ENCODE assay signal across 28 cellular contexts in the genomic region with DNA sequence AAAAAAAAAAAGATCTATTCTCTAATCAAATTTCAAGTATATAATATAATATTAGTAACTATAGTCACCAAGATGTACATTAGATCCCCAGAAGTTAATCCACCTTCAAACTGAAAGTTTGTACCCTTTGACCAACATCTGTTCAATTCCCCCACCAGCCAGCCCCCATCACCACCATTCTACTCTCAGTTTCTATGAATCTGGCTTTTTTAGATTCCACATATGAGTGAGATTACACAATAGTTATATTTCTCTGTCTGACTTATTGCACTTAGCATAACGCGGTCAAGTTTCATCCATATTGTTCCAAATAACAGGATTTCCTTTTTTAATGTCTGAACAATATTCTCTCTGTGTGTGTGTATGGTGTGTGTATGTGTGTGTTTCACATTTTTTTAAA.
"Had no signal": no experiment of that assay in that cellular context is flagged by ENCODE, and none has a peak within 500 bp of the region (broad histone marks: within the 10 kb centered on the region; RNA-seq: fewer than 3 reads in every experiment).

No MANE protein-coding gene starts in this region.

- H3K4me1 Mint-ChIP-seq: nephron had no signal

- H3K27ac Mint-ChIP-seq: activated naive CD4-positive, alpha-beta T cell treated with anti-CD3 and anti-CD28 coated beads for 36 hours; activated naive CD8-positive, alpha-beta T cell treated with anti-CD3 and anti-CD28 coated beads for 36 hours; activated T-helper 1 cell treated with anti-CD3 and anti-CD28 coated beads, Interleukin-12 subunit alpha, Interleukin-12 subunit beta, Interleukin-2, Interleukin-4 antibody, amounts not matched to agents 30 ng/mL and 10 ng/mL and 1 ng/mL, durations not matched to agents 14 hours and 24 hours and 36 hours; nephron; stimulated activated memory B cell treated with anti-CD40 and anti-IgM and Interleukin-4, amounts not matched to agents 10 μg/mL and 1 μg/mL and 100 μg/mL, for 72 hours; stimulated activated naive CD8-positive, alpha-beta T cell treated with anti-CD3 and anti-CD28 coated beads, Interleukin-15, amount 100 ng/mL, for 72 hours; type B pancreatic cell had no signal

- H3K4me3 ChIP-seq: breast epithelium, gastroesophageal sphincter, hepatocyte, right lobe of liver, uterus had no signal

- H3K27me3 ChIP-seq: gastroesophageal sphincter, right lobe of liver, uterus had no signal

- FAIRE-seq: endothelial cell of umbilical vein had no signal

- ATAC-seq: activated CD4-positive, CD25-positive, alpha-beta regulatory T cell treated with anti-CD3 and anti-CD28 coated beads, Interleukin-2, amount 50 U/mL, for 24 hours; gastroesophageal sphincter; left colon; right lobe of liver; stimulated activated memory B cell treated with anti-CD40 and anti-IgM and Interleukin-4, amounts not matched to agents 10 μg/mL and 1 μg/mL and 100 μg/mL, for 72 hours; stimulated activated naive CD8-positive, alpha-beta T cell treated with anti-CD3 and anti-CD28 coated beads, Interleukin-15, amount 100 ng/mL, for 72 hours had no signal

- H3K9me3 ChIP-seq: breast epithelium, gastroesophageal sphincter, right lobe of liver, uterus had no signal

- H3K4me2 ChIP-seq: hepatocyte had no signal

- H3K4me1 ChIP-seq: breast epithelium, gastroesophageal sphincter, uterus had no signal

- DNase-seq: activated CD4-positive, alpha-beta T cell treated with anti-CD3 and anti-CD28 coated beads for 48 hours; activated CD4-positive, alpha-beta T cell treated with anti-CD3 and anti-CD28 coated beads, Interleukin-2, amount 50 U/mL, for 48 hours; activated CD8-positive, alpha-beta memory T cell treated with anti-CD3 and anti-CD28 coated beads for 24 hours; activated CD8-positive, alpha-beta memory T cell treated with anti-CD3 and anti-CD28 coated beads, Interleukin-2, amount 50 U/mL, for 4 hours; activated effector memory CD4-positive, alpha-beta T cell treated with anti-CD3 and anti-CD28 coated beads, Interleukin-2, amount 50 U/mL, for 16 hours; activated naive CD4-positive, alpha-beta T cell treated with anti-CD3 and anti-CD28 coated beads for 36 hours; activated naive CD8-positive, alpha-beta T cell treated with anti-CD3 and anti-CD28 coated beads for 36 hours; activated T-cell treated with anti-CD3 and anti-CD28 coated beads, Interleukin-2, amount 50 U/mL, for 1 hour; central memory CD4-positive, alpha-beta T cell; islet precursor cell; left colon; mammary epithelial cell; right lobe of liver; stimulated activated CD4-positive, alpha-beta T cell treated with anti-CD3 and anti-CD28 coated beads, Interleukin-4, amount 100 ng/mL, for 24 hours; stimulated activated CD8-positive, alpha-beta memory T cell treated with anti-CD3 and anti-CD28 coated beads, Interleukin-4, amount 100 ng/mL, for 48 hours; stimulated activated naive CD8-positive, alpha-beta T cell treated with anti-CD3 and anti-CD28 coated beads, Interleukin-15, amount 100 ng/mL, for 72 hours; substantia nigra; uterus; WERI-Rb-1 had no signal

- H3K27ac ChIP-seq: breast epithelium, gastroesophageal sphincter, hepatocyte, right lobe of liver, uterus, WERI-Rb-1 had no signal

- H3K36me3 ChIP-seq: breast epithelium, gastroesophageal sphincter, right lobe of liver, uterus, WERI-Rb-1 had no signal

- H2AFZ ChIP-seq: hepatocyte had no signal

- H3K4me3 Mint-ChIP-seq: activated naive CD4-positive, alpha-beta T cell treated with anti-CD3 and anti-CD28 coated beads for 36 hours; activated naive CD8-positive, alpha-beta T cell treated with anti-CD3 and anti-CD28 coated beads for 36 hours; activated T-helper 1 cell treated with anti-CD3 and anti-CD28 coated beads, Interleukin-12 subunit alpha, Interleukin-12 subunit beta, Interleukin-2, Interleukin-4 antibody, amounts not matched to agents 30 ng/mL and 10 ng/mL and 1 ng/mL, durations not matched to agents 14 hours and 24 hours and 36 hours; nephron; stimulated activated memory B cell treated with anti-CD40 and anti-IgM and Interleukin-4, amounts not matched to agents 10 μg/mL and 1 μg/mL and 100 μg/mL, for 72 hours; stimulated activated naive CD8-positive, alpha-beta T cell treated with anti-CD3 and anti-CD28 coated beads, Interleukin-15, amount 100 ng/mL, for 72 hours; type B pancreatic cell had no signal

- H3K9me3 Mint-ChIP-seq: activated naive CD4-positive, alpha-beta T cell treated with anti-CD3 and anti-CD28 coated beads for 36 hours; activated naive CD8-positive, alpha-beta T cell treated with anti-CD3 and anti-CD28 coated beads for 36 hours; activated T-helper 1 cell treated with anti-CD3 and anti-CD28 coated beads, Interleukin-12 subunit alpha, Interleukin-12 subunit beta, Interleukin-2, Interleukin-4 antibody, amounts not matched to agents 30 ng/mL and 10 ng/mL and 1 ng/mL, durations not matched to agents 14 hours and 24 hours and 36 hours; stimulated activated memory B cell treated with anti-CD40 and anti-IgM and Interleukin-4, amounts not matched to agents 10 μg/mL and 1 μg/mL and 100 μg/mL, for 72 hours; stimulated activated naive CD8-positive, alpha-beta T cell treated with anti-CD3 and anti-CD28 coated beads, Interleukin-15, amount 100 ng/mL, for 72 hours; type B pancreatic cell had no signal

- H3K36me3 Mint-ChIP-seq: activated naive CD8-positive, alpha-beta T cell treated with anti-CD3 and anti-CD28 coated beads for 36 hours; stimulated activated memory B cell treated with anti-CD40 and anti-IgM and Interleukin-4, amounts not matched to agents 10 μg/mL and 1 μg/mL and 100 μg/mL, for 72 hours; type B pancreatic cell had no signal
